ENCODE assay signal across 8 cellular contexts in genomic region chr7:138008588-138009349, GRCh38. TPM values are rescaled to one million over a fixed set of nuclear protein-coding genes. Genes with fewer than 3 reads are reported as not detected.
A peak's percentile ranks its signal among the peaks of the same experiment; 100 is the strongest.
DNase-seq lines count a peak whose midpoint lies in the region; ATAC-seq and TF ChIP-seq lines count a peak whose summit lies in the region.

No MANE protein-coding gene starts in this region.

- H3K4me1 ChIP-seq in prostate gland (replicated peaks): no peaks in the 10 kb centered on the region

- H3K4me1 Mint-ChIP-seq in activated T-cell treated with anti-CD3 and anti-CD28 coated beads, Interleukin-2, amount 50 U/mL, for 72 hours (ENCODE audit: low read depth): no peaks in the 10 kb centered on the region
- no peaks in the 10 kb centered on the region for H3K4me1 Mint-ChIP-seq in glutamatergic neuron (ENCODE audit: low read depth, unreplicated experiment)

- H3K27me3 ChIP-seq in prostate gland (replicated peaks; ENCODE audit: insufficient read depth): no peaks in the 10 kb centered on the region

- TF ChIP-seq CTCF in glutamatergic neuron (IDR thresholded peaks at IDR 0.05; ENCODE audit: partially characterized antibody, unreplicated experiment): peak; percentile 86
- TF ChIP-seq CTCF in prostate gland (IDR thresholded peaks at IDR 0.05): peak; percentile 81 to 97 (median 88)

- H3K36me3 ChIP-seq in prostate gland: no peaks in the 10 kb centered on the region

- no peak overlapping the region for H3K4me3 Mint-ChIP-seq in activated T-cell treated with anti-CD3 and anti-CD28 coated beads, Interleukin-2, amount 50 U/mL, for 72 hours
- H3K4me3 Mint-ChIP-seq in glutamatergic neuron (ENCODE audit: unreplicated experiment): no peak overlapping the region

- peak overlapping the region in 1 of 2 donors; percentile 73 for H3K27ac ChIP-seq in prostate gland

- H3K9me3 Mint-ChIP-seq in activated T-cell treated with anti-CD3 and anti-CD28 coated beads, Interleukin-2, amount 50 U/mL, for 72 hours: no peaks in the 10 kb centered on the region
- H3K9me3 Mint-ChIP-seq in glutamatergic neuron (ENCODE audit: unreplicated experiment): no peaks in the 10 kb centered on the region

- peaks cover 10% of the 10 kb centered on the region for H3K27me3 Mint-ChIP-seq in activated T-cell treated with anti-CD3 and anti-CD28 coated beads, Interleukin-2, amount 50 U/mL, for 72 hours (ENCODE audit: low read depth)
- H3K27me3 Mint-ChIP-seq in glutamatergic neuron (ENCODE audit: unreplicated experiment): no peaks in the 10 kb centered on the region

- no peak overlapping the region for H3K27ac Mint-ChIP-seq in activated T-cell treated with anti-CD3 and anti-CD28 coated beads, Interleukin-2, amount 50 U/mL, for 72 hours
- no peak overlapping the region for H3K27ac Mint-ChIP-seq in glutamatergic neuron (ENCODE audit: unreplicated experiment)

- H3K9me3 ChIP-seq in prostate gland: no peaks in the 10 kb centered on the region

- peak; percentile 29 for DNase-seq in stimulated activated CD4-positive, alpha-beta T cell treated with anti-CD3 and anti-CD28 coated beads, Interleukin-4, amount 100 ng/mL, for 24 hours
- DNase-seq in stimulated activated CD4-positive, alpha-beta T cell treated with anti-CD3 and anti-CD28 coated beads, Interleukin-12 subunit alpha, Interleukin-12 subunit beta, amount 100 ng/mL, for 4 hours: no peak
- DNase-seq in NCI-H748 treated with DMSO at 0.1 percent for 48 hours (lab: John Stamatoyannopoulos, UW) (peak; percentile 65), glutamatergic neuron (no peak), prostate gland (ENCODE audit: low spot score) (peak; percentile 49), NK-92 (lab: John Stamatoyannopoulos, UW; ENCODE audit: unreplicated experiment) (no peak)
- peak; percentile 15 to 28 for DNase-seq in activated T-cell treated with anti-CD3 and anti-CD28 coated beads, Interleukin-2, amount 50 U/mL, for 72 hours

- no peak overlapping the region for H3K4me3 ChIP-seq in prostate gland

- H3K36me3 Mint-ChIP-seq in activated T-cell treated with anti-CD3 and anti-CD28 coated beads, Interleukin-2, amount 50 U/mL, for 72 hours (ENCODE audit: insufficient read depth in 2 of 2): no peaks in the 10 kb centered on the region
- H3K36me3 Mint-ChIP-seq in glutamatergic neuron (ENCODE audit: unreplicated experiment): no peaks in the 10 kb centered on the region

- peak; percentile 53 for ATAC-seq in HG03175 (IDR thresholded peaks at IDR 0.05; ENCODE audit: unreplicated experiment)
- ATAC-seq in activated T-cell treated with anti-CD3 and anti-CD28 coated beads, Interleukin-2, amount 50 U/mL, for 72 hours (replicated peaks in 1 of 2): peak; percentile 32 to 49

- intact Hi-C loops in prostate gland (cut with DNase I): loop anchor here (1.0 to 5.0 kb wide), 2 partner anchors 105 to 351 kb away; no protein-coding TSS in a partner anchor

- 47% methylated on average over 17 of the region's 17 CpGs for WGBS in prostate gland

- no peak for TF ChIP-seq POLR2A in prostate gland (IDR thresholded peaks at IDR 0.05)

RNA-seq across cellular contexts. Expression of gene CREB3L2, which starts 6.9 kb away (rescaled TPM):
- total RNA-seq in activated T-cell treated with anti-CD3 and anti-CD28 coated beads, Interleukin-2, amount 50 U/mL, for 72 hours: 10 to 100 TPM; 49.4 to 55.1 TPM
- total RNA-seq in glutamatergic neuron (ENCODE audit: unreplicated experiment): 45.4 TPM
- total RNA-seq in prostate gland: 10 to 100 TPM; 34.1 to 42.0 TPM

Comparison
In these comparisons a context has a peak if more than half of its experiments do, and no peak if none do; other contexts are left out.
1. DNase-seq: peak in stimulated activated CD4-positive, alpha-beta T cell treated with anti-CD3 and anti-CD28 coated beads, Interleukin-4, amount 100 ng/mL, for 24 hours (single experiment), NCI-H748 treated with DMSO at 0.1 percent for 48 hours (single experiment), activated T-cell treated with anti-CD3 and anti-CD28 coated beads, Interleukin-2, amount 50 U/mL, for 72 hours (2 of 2) and prostate gland (single experiment); none in stimulated activated CD4-positive, alpha-beta T cell treated with anti-CD3 and anti-CD28 coated beads, Interleukin-12 subunit alpha, Interleukin-12 subunit beta, amount 100 ng/mL, for 4 hours (single experiment), glutamatergic neuron (single experiment) and NK-92 (single experiment).